Comparison of ENCODE assay signal across 9 cellular contexts in the genomic region with DNA sequence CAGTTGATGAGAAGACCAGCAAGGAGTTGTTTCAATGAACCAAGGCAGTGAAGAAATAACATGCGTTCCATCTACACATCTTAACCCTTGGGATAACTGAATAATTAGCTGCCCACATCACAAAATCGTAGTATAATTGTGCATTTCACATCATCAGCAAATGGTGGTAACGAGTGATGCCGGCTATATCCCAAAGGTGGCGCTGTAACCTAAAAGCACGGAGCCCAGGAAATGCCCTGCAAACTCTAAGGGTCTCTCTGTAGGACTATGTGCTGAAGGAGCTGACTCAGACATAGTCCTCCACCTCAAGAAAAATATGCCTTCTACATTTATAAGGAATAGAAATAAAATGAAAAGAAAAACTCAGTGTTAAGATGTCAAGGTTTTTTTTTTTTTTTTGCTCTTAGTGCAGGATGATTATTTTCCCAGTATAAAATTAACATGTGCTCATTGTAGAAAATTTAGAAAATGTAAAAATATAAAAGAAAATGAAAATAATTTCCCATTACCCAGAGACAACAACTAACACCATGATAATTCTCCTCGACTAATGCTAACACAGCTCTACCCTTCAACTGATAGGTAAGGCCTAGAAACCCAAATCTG. TPM values are rescaled to one million over a fixed set of nuclear protein-coding genes. Genes with fewer than 3 reads are reported as not detected.
DNase-seq lines count a peak whose midpoint lies in the region; ATAC-seq, FAIRE-seq and TF ChIP-seq lines count a peak whose summit lies in the region.
"Had no signal": no experiment of that assay in that cellular context is flagged by ENCODE, and none has a peak within 500 bp of the region (broad histone marks: within the 10 kb centered on the region; RNA-seq: fewer than 3 reads in every experiment).

No MANE protein-coding gene starts in this region.

- 17% methylated on average over 7 of the region's 7 CpGs for WGBS in HepG2 (ENCODE audit: low lambda C conversion rate)

- no peak overlapping the region for H3K27ac Mint-ChIP-seq in WTC11
- no peak overlapping the region for H3K27ac Mint-ChIP-seq in T-helper 2 cell treated with Interferon-gamma antibody and Interleukin-4, amounts not matched to agents 5 μg/mL and 100 μg/mL, for 36 hours
- H3K27ac Mint-ChIP-seq in CD4-positive, alpha-beta memory T cell = no peak overlapping the region
- H3K27ac Mint-ChIP-seq: T-helper 1 cell treated with Interleukin-12 subunit alpha and Interleukin-12 subunit beta and Interleukin-4 antibody, amounts not matched to agents 30 μg/mL and 1 μg/mL, for 36 hours had no signal

- no peak overlapping the region for H3K4me3 ChIP-seq in HepG2 (replicated peaks in 1 of 3; ENCODE audit: insufficient read depth in 1 of 3, low read depth in 2 of 3, low read length in 3 of 3)
- H3K4me3 ChIP-seq in CD4-positive, alpha-beta memory T cell (ENCODE audit: low read length in 2 of 2) = no peak overlapping the region

- TF ChIP-seq POLR2A in HepG2 (IDR thresholded peaks at IDR 0.05; ENCODE audit: insufficient read depth in 1 of 2, low read depth in 2 of 2, low read length in 2 of 2) = no peak

- no peak overlapping the region for H2AFZ ChIP-seq in HepG2 (ENCODE audit: low read length)

- intact Hi-C loops in HepG2 (cut with micrococcal nuclease; ENCODE audit: unreplicated experiment) = loop anchor here (1.0 to 10.0 kb wide), 5 partner anchors 82 to 430 kb away; no protein-coding TSS in a partner anchor
- intact Hi-C loops in CD4-positive, alpha-beta memory T cell (cut with micrococcal nuclease) = no loop called here

- no peaks in the 10 kb centered on the region for H3K27me3 Mint-ChIP-seq in WTC11 (ENCODE audit: low read depth)
- no peaks in the 10 kb centered on the region for H3K27me3 Mint-ChIP-seq in T-helper 2 cell treated with Interferon-gamma antibody and Interleukin-4, amounts not matched to agents 5 μg/mL and 100 μg/mL, for 36 hours (ENCODE audit: low read depth)
- H3K27me3 Mint-ChIP-seq in CD4-positive, alpha-beta memory T cell = peaks cover 0 to 4% of the 10 kb centered on the region in 2 donors

- H3K9ac ChIP-seq in HepG2 (ENCODE audit: insufficient read depth, low read depth, low read length) = no peak overlapping the region

- peaks cover 9% of the 10 kb centered on the region for H3K4me1 Mint-ChIP-seq in WTC11
- H3K4me1 Mint-ChIP-seq in T-helper 2 cell treated with Interferon-gamma antibody and Interleukin-4, amounts not matched to agents 5 μg/mL and 100 μg/mL, for 36 hours (ENCODE audit: low read depth) = no peaks in the 10 kb centered on the region
- no peaks in the 10 kb centered on the region for H3K4me1 Mint-ChIP-seq in CD4-positive, alpha-beta memory T cell

- peak; percentile 52 for TF ChIP-seq RAD21 in HepG2 (CRISPR knock-in tag; IDR thresholded peaks at IDR 0.05)

- peak; percentile 61 for DNase-seq in ELF-1 (ENCODE audit: low read depth, low spot score)
- peak; percentile 28 for DNase-seq in HTR-8/SVneo (ENCODE audit: insufficient read length, low spot score)
- DNase-seq in WTC11 (ENCODE audit: low spot score) = peak; percentile 72
- peak; percentile 10 for DNase-seq in HepG2 (ENCODE audit: low spot score)
- no peak for DNase-seq in MV-4-11 (lab: John Stamatoyannopoulos, UW)
- DNase-seq in T-helper 2 cell treated with Interferon-gamma antibody and Interleukin-4, amounts not matched to agents 5 μg/mL and 100 μg/mL, for 36 hours (ENCODE audit: low spot score) = no peak
- DNase-seq in CD4-positive, alpha-beta memory T cell = no peak

- H3K9me3 ChIP-seq in HepG2 (ENCODE audit: low read length) = no peaks in the 10 kb centered on the region
- no peaks in the 10 kb centered on the region for H3K9me3 ChIP-seq in CD4-positive, alpha-beta memory T cell (ENCODE audit: control insufficient read depth in 1 of 2, low read length in 2 of 2)

- H3K79me2 ChIP-seq in HepG2 (ENCODE audit: insufficient read depth, low read length) = no peaks in the 10 kb centered on the region

- BruUV-seq in HepG2 (replicated peaks; lab: Mats Ljungman, UMichigan) = no TSS peak

- no peak overlapping the region for H3K4me3 Mint-ChIP-seq in WTC11
- no peak overlapping the region for H3K4me3 Mint-ChIP-seq in T-helper 2 cell treated with Interferon-gamma antibody and Interleukin-4, amounts not matched to agents 5 μg/mL and 100 μg/mL, for 36 hours
- no peak overlapping the region for H3K4me3 Mint-ChIP-seq in CD4-positive, alpha-beta memory T cell
- H3K4me3 Mint-ChIP-seq: T-helper 1 cell treated with Interleukin-12 subunit alpha and Interleukin-12 subunit beta and Interleukin-4 antibody, amounts not matched to agents 30 μg/mL and 1 μg/mL, for 36 hours had no signal

- peak; percentile 72 for ATAC-seq in GM19452 (IDR thresholded peaks at IDR 0.05; ENCODE audit: unreplicated experiment)
- ATAC-seq in WTC11 = peak; percentile 99
- peak; percentile 76; the same call in 2 of the 3 replicates for ATAC-seq in HepG2

- H3K36me3 ChIP-seq in HepG2 (replicated peaks in 1 of 2; ENCODE audit: control insufficient read depth in 1 of 2, insufficient read depth in 2 of 2, low read length in 2 of 2) = no peaks in the 10 kb centered on the region
- no peaks in the 10 kb centered on the region for H3K36me3 ChIP-seq in CD4-positive, alpha-beta memory T cell (ENCODE audit: insufficient read depth, low read length)

- CTCF ChIA-PET in WTC11 (lab: Charles Lee) = interaction anchor here (0.5 to 1.7 kb wide), 51 partner anchors 10 to 566 kb away, joined by 3 to 14 read pairs (median 4); no protein-coding TSS in a partner anchor
- CTCF ChIA-PET in HepG2 (lab: Yijun Ruan, JAX; ENCODE audit: low intra/inter-chr PET ratio, low total read pairs) = no interaction called here
- CTCF ChIA-PET in CD4-positive, alpha-beta memory T cell (lab: Charles Lee; ENCODE audit: partially characterized antibody) = no interaction called here

- H3K36me3 Mint-ChIP-seq in WTC11 = no peaks in the 10 kb centered on the region
- H3K36me3 Mint-ChIP-seq in T-helper 2 cell treated with Interferon-gamma antibody and Interleukin-4, amounts not matched to agents 5 μg/mL and 100 μg/mL, for 36 hours (ENCODE audit: low read depth) = no peaks in the 10 kb centered on the region
- H3K36me3 Mint-ChIP-seq in CD4-positive, alpha-beta memory T cell = no peaks in the 10 kb centered on the region

- H4K20me1 ChIP-seq in HepG2 (ENCODE audit: insufficient read depth, low read length) = no peaks in the 10 kb centered on the region

- no peak overlapping the region for H3K27ac ChIP-seq in HepG2 (ENCODE audit: extremely low read length, insufficient read depth, low read length)
- H3K27ac ChIP-seq in CD4-positive, alpha-beta memory T cell (ENCODE audit: low read depth, low read length) = no peak overlapping the region

- no peak overlapping the region for H3K4me2 ChIP-seq in HepG2 (ENCODE audit: low read depth, low read length)

- H3K9me3 Mint-ChIP-seq in WTC11 = no peaks in the 10 kb centered on the region
- H3K9me3 Mint-ChIP-seq in T-helper 2 cell treated with Interferon-gamma antibody and Interleukin-4, amounts not matched to agents 5 μg/mL and 100 μg/mL, for 36 hours = no peaks in the 10 kb centered on the region
- peaks cover 0 to 4% (median under 1%) of the 10 kb centered on the region in 8 donors for H3K9me3 Mint-ChIP-seq in CD4-positive, alpha-beta memory T cell
- H3K9me3 Mint-ChIP-seq: T-helper 1 cell treated with Interleukin-12 subunit alpha and Interleukin-12 subunit beta and Interleukin-4 antibody, amounts not matched to agents 30 μg/mL and 1 μg/mL, for 36 hours had no signal

- peaks cover 8% of the 10 kb centered on the region; the same call in 1 of the 2 replicates for H3K4me1 ChIP-seq in HepG2 (ENCODE audit: insufficient read depth, low read length)
- no peaks in the 10 kb centered on the region for H3K4me1 ChIP-seq in CD4-positive, alpha-beta memory T cell (ENCODE audit: insufficient read depth, low read length)

- TF ChIP-seq EP300 in HepG2 (IDR thresholded peaks at IDR 0.05; ENCODE audit: low read depth in 2 of 2, low read length in 2 of 2) = no peak
- TF ChIP-seq EP300 in HepG2 (CRISPR knock-in tag; IDR thresholded peaks at IDR 0.05; ENCODE audit: borderline replicate concordance) = no peak

- in situ Hi-C loops in HepG2 (cut with HindIII; ENCODE audit: extremely low pct_ligation_motif_present, low pct_unique_long_range_greater_than_20kb) = no loop called here

- TF ChIP-seq CTCF in WTC11 (IDR thresholded peaks at IDR 0.05) = peak; percentile 86
- peak; percentile 81 for TF ChIP-seq CTCF in HepG2 (CRISPR knock-in tag; IDR thresholded peaks at IDR 0.05)

- POLR2A ChIA-PET in WTC11 (lab: Charles Lee) = no interaction called here
- POLR2A ChIA-PET in HepG2 (lab: Yijun Ruan, JAX) = no interaction called here
- POLR2A ChIA-PET in CD4-positive, alpha-beta memory T cell (lab: Charles Lee; ENCODE audit: partially characterized antibody) = no interaction called here

- no peaks in the 10 kb centered on the region for H3K27me3 ChIP-seq in HepG2 (ENCODE audit: control insufficient read depth in 1 of 2, insufficient read depth in 2 of 2, low read length in 2 of 2)
- no peaks in the 10 kb centered on the region for H3K27me3 ChIP-seq in CD4-positive, alpha-beta memory T cell (ENCODE audit: insufficient read depth, low read length)

- FAIRE-seq in HTR-8/SVneo (lab: Jason Lieb, UNC) = no peak
- FAIRE-seq in HepG2 (lab: Jason Lieb, UNC) = peak; percentile 36

RNA-seq across cellular contexts. Expression of a gene that starts 23.1 kb away (rescaled TPM):
- total RNA-seq in WTC11 (2021) = 0.04 TPM in 1 of 3 replicates, not detected in the others
- total RNA-seq in HepG2 (2016; rRNA removed; fragmentation: Illumina TruSeq; extraction: Trizol) = not detected in 2 replicates
- not detected in 2 replicates for total RNA-seq in HepG2 (2016; cell fraction: cytosol; rRNA removed; fragmentation: Illumina TruSeq; extraction: Trizol; ENCODE audit: low read depth)
- total RNA-seq in HepG2 (2016; cell fraction: insoluble cytoplasmic fraction; rRNA removed; fragmentation: Illumina TruSeq; extraction: Trizol) = not detected in 2 replicates
- not detected in 2 replicates for total RNA-seq in HepG2 (2016; cell fraction: membrane; rRNA removed; fragmentation: Illumina TruSeq; extraction: Trizol)
- not detected in 2 replicates for total RNA-seq in HepG2 (2016; cell fraction: nucleus; rRNA removed; fragmentation: Illumina TruSeq; extraction: Trizol)
- not detected in 2 replicates for polyA plus RNA-seq in HepG2 (2011; rRNA removed)
- 0.01 TPM in 1 of 2 replicates, not detected in the other for polyA plus RNA-seq in HepG2 (2011; cell fraction: cytosol; rRNA removed)
- 0.05 TPM in 1 of 2 replicates, not detected in the other for polyA plus RNA-seq in HepG2 (2011; cell fraction: nucleus; rRNA removed)
- not detected in 2 replicates for polyA plus RNA-seq in HepG2 (2012)
- not detected in 2 replicates for polyA plus RNA-seq in HepG2 (2016; cell fraction: cytosol; fragmentation: Illumina TruSeq; extraction: Trizol; ENCODE audit: low read depth)
- not detected in 2 replicates for polyA plus RNA-seq in HepG2 (2016; cell fraction: insoluble cytoplasmic fraction; fragmentation: Illumina TruSeq; extraction: Trizol; ENCODE audit: low read depth)
- not detected in 2 replicates for polyA plus RNA-seq in HepG2 (2016; cell fraction: membrane; fragmentation: Illumina TruSeq; extraction: Trizol; ENCODE audit: low read depth)
- polyA plus RNA-seq in HepG2 (2016; cell fraction: nucleus; fragmentation: Illumina TruSeq; extraction: Trizol; ENCODE audit: insufficient read depth, low read depth) = not detected in 2 replicates
- 0.12 TPM in 1 of 2 replicates, not detected in the other for polyA minus RNA-seq in HepG2 (2011; rRNA and poly(A)+ RNA removed; ENCODE audit: low replicate concordance)
- polyA minus RNA-seq in HepG2 (2011; cell fraction: cytosol; rRNA and poly(A)+ RNA removed) = not detected in 2 replicates
- not detected in 2 replicates for polyA minus RNA-seq in HepG2 (2011; cell fraction: nucleus; rRNA and poly(A)+ RNA removed)
- total RNA-seq in CD4-positive, alpha-beta memory T cell = not detected
- polyA plus RNA-seq in CD4-positive, alpha-beta memory T cell = under 1 TPM in 1 of 2 donors, not detected in 1; 0.03 TPM

RNA-seq across cellular contexts. Expression of a gene that starts 47.9 kb away (rescaled TPM):
- total RNA-seq in WTC11 (2021) = not detected in 3 replicates
- total RNA-seq in HepG2 (2016; rRNA removed; fragmentation: Illumina TruSeq; extraction: Trizol) = not detected in 2 replicates
- not detected in 2 replicates for total RNA-seq in HepG2 (2016; cell fraction: cytosol; rRNA removed; fragmentation: Illumina TruSeq; extraction: Trizol; ENCODE audit: low read depth)
- total RNA-seq in HepG2 (2016; cell fraction: insoluble cytoplasmic fraction; rRNA removed; fragmentation: Illumina TruSeq; extraction: Trizol) = not detected in 2 replicates
- not detected in 2 replicates for total RNA-seq in HepG2 (2016; cell fraction: membrane; rRNA removed; fragmentation: Illumina TruSeq; extraction: Trizol)
- total RNA-seq in HepG2 (2016; cell fraction: nucleus; rRNA removed; fragmentation: Illumina TruSeq; extraction: Trizol) = not detected in 2 replicates
- polyA plus RNA-seq in HepG2 (2011; rRNA removed) = 0.04 and 0.07 TPM in 2 replicates
- 0.01 and 0.03 TPM in 2 replicates for polyA plus RNA-seq in HepG2 (2011; cell fraction: cytosol; rRNA removed)
- polyA plus RNA-seq in HepG2 (2011; cell fraction: nucleus; rRNA removed) = 0.03 and 0.05 TPM in 2 replicates
- polyA plus RNA-seq in HepG2 (2012) = 0.19 and 0.29 TPM in 2 replicates
- polyA plus RNA-seq in HepG2 (2016; cell fraction: cytosol; fragmentation: Illumina TruSeq; extraction: Trizol; ENCODE audit: low read depth) = not detected in 2 replicates
- polyA plus RNA-seq in HepG2 (2016; cell fraction: insoluble cytoplasmic fraction; fragmentation: Illumina TruSeq; extraction: Trizol; ENCODE audit: low read depth) = not detected in 2 replicates
- polyA plus RNA-seq in HepG2 (2016; cell fraction: membrane; fragmentation: Illumina TruSeq; extraction: Trizol; ENCODE audit: low read depth) = not detected in 2 replicates
- polyA plus RNA-seq in HepG2 (2016; cell fraction: nucleus; fragmentation: Illumina TruSeq; extraction: Trizol; ENCODE audit: insufficient read depth, low read depth) = not detected in 2 replicates
- not detected in 2 replicates for polyA minus RNA-seq in HepG2 (2011; rRNA and poly(A)+ RNA removed; ENCODE audit: low replicate concordance)
- not detected in 2 replicates for polyA minus RNA-seq in HepG2 (2011; cell fraction: cytosol; rRNA and poly(A)+ RNA removed)
- 0.12 TPM in 1 of 2 replicates, not detected in the other for polyA minus RNA-seq in HepG2 (2011; cell fraction: nucleus; rRNA and poly(A)+ RNA removed)
- total RNA-seq in CD4-positive, alpha-beta memory T cell = not detected
- polyA plus RNA-seq in CD4-positive, alpha-beta memory T cell = not detected

Comparison
In these comparisons a context has a peak if more than half of its experiments do, and no peak if none do; other contexts are left out.
1. DNase-seq: peak in ELF-1 (single experiment), HTR-8/SVneo (single experiment), WTC11 (single experiment) and HepG2 (single experiment); none in MV-4-11 (single experiment), T-helper 2 cell treated with Interferon-gamma antibody and Interleukin-4, amounts not matched to agents 5 μg/mL and 100 μg/mL, for 36 hours (single experiment) and CD4-positive, alpha-beta memory T cell (0 of 5).
2. Peak in every context shown above with its lines, with median percentiles within 50 percentile points of each other: ATAC-seq.